8 cellular contexts compared by ENCODE assay signal in genomic region chr20:34302723-34303528, GRCh38.
A peak's percentile ranks its signal among the peaks of the same experiment; 100 is the strongest.
DNase-seq lines count a peak whose midpoint lies in the region; ATAC-seq and TF ChIP-seq lines count a peak whose summit lies in the region.

Gene AHCY, minus strand, starts transcription at chr20:34303355. Its CDS starts 85 bp downstream, at chr20:34303270.

- DNase-seq in AG08395 (ENCODE audit: low spot score): peak; percentile 93
- DNase-seq in NCI-H345 (lab: John Stamatoyannopoulos, UW): peak; percentile 97
- peak; percentile 79 to 88 (median 85) for DNase-seq in activated CD4-positive, CD25-positive, alpha-beta regulatory T cell (lab: John Stamatoyannopoulos, UW)
- DNase-seq in central memory CD4-positive, alpha-beta T cell: peak; percentile 91
- peak; percentile 98 for DNase-seq in iris pigment epithelial cell (ENCODE audit: low read depth)
- DNase-seq in stimulated activated CD4-positive, alpha-beta T cell treated with anti-CD3 and anti-CD28 coated beads, Interleukin-12 subunit alpha, Interleukin-12 subunit beta, amount 100 ng/mL, for 4 hours: peak; percentile 93

- peak; percentile 81 for TF ChIP-seq POLR2A in GM18951 (IDR thresholded peaks at IDR 0.05; ENCODE audit: extremely low read depth, insufficient read depth, insufficient read length)

- in situ Hi-C loops in GM18951 (cut with MboI; ENCODE audit: low sequenced_read_pairs, unreplicated experiment): loop anchor here (25.0 kb wide), 1 partner anchor 459 kb away; no protein-coding TSS in a partner anchor

- peak; percentile 87 for ATAC-seq in HG03196 (IDR thresholded peaks at IDR 0.05; ENCODE audit: unreplicated experiment)

Comparison
In these comparisons a context has a peak if more than half of its experiments do, and no peak if none do; other contexts are left out.
1. Peak in every context shown above with its lines: DNase-seq and ATAC-seq.